Comparison of ENCODE assay signal across 8 cellular contexts in genomic region chr3:49839193-49839809, GRCh38. TPM values are rescaled to one million over a fixed set of nuclear protein-coding genes. Genes with fewer than 3 reads are reported as not detected.
DNase-seq lines count a peak whose midpoint lies in the region; ATAC-seq and TF ChIP-seq lines count a peak whose summit lies in the region.

No MANE protein-coding gene starts in this region.

- no peak overlapping the region for H2AFZ ChIP-seq in Karpas-422 (ENCODE audit: low read length)

- no peaks in the 10 kb centered on the region for H3K79me2 ChIP-seq in Karpas-422 (ENCODE audit: low read length)

- H3K9ac ChIP-seq in Karpas-422 (ENCODE audit: low read length), result no peak overlapping the region

- H3K9me3 ChIP-seq in Karpas-422 (ENCODE audit: low read length), result no peaks in the 10 kb centered on the region
- H3K9me3 ChIP-seq in SJCRH30 (replicated peaks), result no peaks in the 10 kb centered on the region

- no peak overlapping the region for H3K4me3 ChIP-seq in Karpas-422 (ENCODE audit: low read length)
- no peak overlapping the region for H3K4me3 ChIP-seq in SJCRH30
- no peak overlapping the region for H3K4me3 ChIP-seq in foreskin fibroblast (ENCODE audit: low read depth in 1 of 2, low read length in 2 of 2)

- ATAC-seq in omental fat pad (ENCODE audit: low FRiP score) (peak; percentile 67), HG03439 (IDR thresholded peaks at IDR 0.05; ENCODE audit: unreplicated experiment) (no peak)

- no peaks in the 10 kb centered on the region for H3K9me2 ChIP-seq in Karpas-422 (replicated peaks; ENCODE audit: insufficient read depth, low read length)

- peaks cover 8% of the 10 kb centered on the region for H3K4me1 ChIP-seq in Karpas-422 (ENCODE audit: low read length)
- no peaks in the 10 kb centered on the region for H3K4me1 ChIP-seq in SJCRH30

- H4K20me1 ChIP-seq in Karpas-422 (ENCODE audit: insufficient read depth, low read depth, low read length), result no peaks in the 10 kb centered on the region

- H3K27me3 ChIP-seq in Karpas-422 (ENCODE audit: low read length), result no peaks in the 10 kb centered on the region
- no peaks in the 10 kb centered on the region for H3K27me3 ChIP-seq in SJCRH30

- H3K36me3 ChIP-seq in Karpas-422 (ENCODE audit: insufficient read depth, low read length) (peaks cover 5% of the 10 kb centered on the region; the same call in 1 of the 2 replicates), SJCRH30 (no peaks in the 10 kb centered on the region)

- H3K27ac ChIP-seq in Karpas-422 (ENCODE audit: low read length) (no peak overlapping the region), SJCRH30 (no peak overlapping the region)

- no peak overlapping the region for H3K4me2 ChIP-seq in Karpas-422 (ENCODE audit: low read depth, low read length, poor library complexity, severe bottlenecking)

- DNase-seq in DMS114 treated with DMSO at 0.1 percent for 48 hours (lab: John Stamatoyannopoulos, UW; ENCODE audit: unreplicated experiment) (peak; percentile 49), Karpas-422 (peak; percentile 92), SJCRH30 (peak; percentile 64 to 83), foreskin fibroblast (peak; percentile 62 to 90), omental fat pad (ENCODE audit: low spot score) (peak; percentile 65), superior temporal gyrus (ENCODE audit: extremely low spot score) (peak; percentile 93)
- DNase-seq in activated effector memory CD4-positive, alpha-beta T cell treated with Interleukin-2 at 50 U/mL for 16 hours, result peak; percentile 67

- peak; percentile 82 for TF ChIP-seq CTCF in foreskin fibroblast (IDR thresholded peaks at IDR 0.05; ENCODE audit: low read depth, low read length)
- TF ChIP-seq CTCF in omental fat pad (IDR thresholded peaks at IDR 0.05), result peak in 2 of 3 donors; percentile 36 to 66

RNA-seq across cellular contexts. Expression of gene TRAIP, which starts 17.1 kb away (rescaled TPM):
- total RNA-seq in Karpas-422 (2014; rRNA removed; shearing (Covaris generic); ENCODE audit: low replicate concordance), result 5.9 and 9.2 TPM in 2 replicates
- 14.5 and 15.6 TPM in 2 replicates for total RNA-seq in SJCRH30 (2014; rRNA removed; shearing (Covaris generic))
- 1 to 10 TPM in 3 of 4 donors, not detected in 1; 1.0 to 1.8 (median 1.6) TPM for total RNA-seq in omental fat pad

RNA-seq across cellular contexts. Expression of gene UBA7, which starts 25.5 kb away (rescaled TPM):
- total RNA-seq in Karpas-422 (2014; rRNA removed; shearing (Covaris generic); ENCODE audit: low replicate concordance), result 10.5 and 24.4 TPM in 2 replicates
- total RNA-seq in SJCRH30 (2014; rRNA removed; shearing (Covaris generic)), result 0.85 and 0.99 TPM in 2 replicates
- total RNA-seq in omental fat pad, result 10 to 100 TPM; 33.6 to 85.4 (median 38.1) TPM

RNA-seq across cellular contexts. Expression of gene CAMKV, which starts 30.4 kb away (rescaled TPM):
- total RNA-seq in Karpas-422 (2014; rRNA removed; shearing (Covaris generic); ENCODE audit: low replicate concordance), result 3.2 and 7.8 TPM in 2 replicates
- total RNA-seq in SJCRH30 (2014; rRNA removed; shearing (Covaris generic)), result not detected in 2 replicates
- not detected for total RNA-seq in omental fat pad

RNA-seq across cellular contexts. Expression of gene INKA1, which starts 36.2 kb away (rescaled TPM):
- total RNA-seq in Karpas-422 (2014; rRNA removed; shearing (Covaris generic); ENCODE audit: low replicate concordance), result 5.7 and 9.8 TPM in 2 replicates
- 0.20 and 0.61 TPM in 2 replicates for total RNA-seq in SJCRH30 (2014; rRNA removed; shearing (Covaris generic))
- 1 to 10 TPM in 2 of 4 donors, under 1 TPM in 2; 0.74 to 9.9 (median 2.4) TPM for total RNA-seq in omental fat pad

RNA-seq across cellular contexts. Expression of gene CDHR4, which starts 39.6 kb away (rescaled TPM):
- not detected in 2 replicates for total RNA-seq in Karpas-422 (2014; rRNA removed; shearing (Covaris generic); ENCODE audit: low replicate concordance)
- total RNA-seq in SJCRH30 (2014; rRNA removed; shearing (Covaris generic)), result not detected in 2 replicates
- total RNA-seq in omental fat pad, result 1 to 10 TPM in 1 of 4 donors, under 1 TPM in 1, not detected in 2; 0.36 to 6.0 TPM
